ENCODE assay signal across 33 cellular contexts in the genomic region with DNA sequence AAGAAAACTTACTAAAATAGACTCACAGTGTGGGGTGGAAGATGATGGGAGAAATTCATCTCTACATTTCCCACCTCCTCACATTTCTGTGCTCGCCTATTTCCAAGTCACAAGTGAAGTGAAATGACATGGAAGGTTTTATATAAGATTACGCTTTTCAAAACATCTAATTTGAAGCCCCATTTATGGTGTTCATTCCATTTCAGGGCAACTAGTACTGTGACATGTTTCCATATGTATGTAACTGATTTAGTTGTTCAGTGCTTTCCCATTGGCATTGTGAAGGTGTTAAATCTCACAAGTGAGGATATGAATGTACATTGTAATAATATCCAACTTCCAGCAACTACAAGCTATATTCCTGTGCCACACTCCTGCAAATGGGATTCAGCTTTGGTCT.
A peak's percentile ranks its signal among the peaks of the same experiment; 100 is the strongest.
DNase-seq lines count a peak whose midpoint lies in the region; ATAC-seq and TF ChIP-seq lines count a peak whose summit lies in the region.
"Had no signal": no experiment of that assay in that cellular context is flagged by ENCODE, and none has a peak within 500 bp of the region (broad histone marks: within the 10 kb centered on the region; RNA-seq: fewer than 3 reads in every experiment).

No MANE protein-coding gene starts in this region.

- CTCF ChIA-PET in PC-3 (lab: Charles Lee) = no interaction called here

- H2AFZ ChIP-seq in neural cell (ENCODE audit: low read depth, low read length) = no peak overlapping the region
- H2AFZ ChIP-seq in PC-3 (ENCODE audit: low read length) = no peak overlapping the region

- H3K4me1 ChIP-seq in PC-3 (ENCODE audit: insufficient read depth, low read length) = no peaks in the 10 kb centered on the region
- H3K4me1 ChIP-seq: A549; BE2C; BLaER1; BLaER1 treated with 17β-estradiol and CSF1 and Interleukin-3, amounts not matched to agents 10 nM and 100 nM; Caco-2 had no signal

- TF ChIP-seq EP300 in neural cell (conservative IDR thresholded peaks at IDR 0.05; ENCODE audit: poor library complexity, severe bottlenecking) = peak; percentile 79

- H3K9me3 ChIP-seq in neural cell (ENCODE audit: low read length) = no peaks in the 10 kb centered on the region
- no peaks in the 10 kb centered on the region for H3K9me3 ChIP-seq in PC-3 (ENCODE audit: low read length)
- H3K9me3 ChIP-seq: A549; BE2C; BLaER1; BLaER1 treated with 17β-estradiol and CSF1 and Interleukin-3, amounts not matched to agents 10 nM and 100 nM; Caco-2 had no signal

- no peaks in the 10 kb centered on the region for H3K9me2 ChIP-seq in neural cell (ENCODE audit: insufficient read depth, low read length)
- H3K9me2 ChIP-seq in PC-3 (replicated peaks; ENCODE audit: low read length) = no peaks in the 10 kb centered on the region

- no peak for ATAC-seq in PC-3
- no peak for ATAC-seq in GM19455 (IDR thresholded peaks at IDR 0.05; ENCODE audit: unreplicated experiment)
- ATAC-seq: A549; CD8-positive, alpha-beta T cell had no signal

- no peak overlapping the region for H3K27ac ChIP-seq in neural cell (ENCODE audit: low read length)
- H3K27ac ChIP-seq in PC-3 (ENCODE audit: low read length) = no peak overlapping the region
- H3K27ac ChIP-seq: 22Rv1; A549; BLaER1; BLaER1 treated with 17β-estradiol and CSF1 and Interleukin-3, amounts not matched to agents 10 nM and 100 nM; C4-2B had no signal

- H4K20me1 ChIP-seq in neural cell (ENCODE audit: insufficient read depth) (no peaks in the 10 kb centered on the region), PC-3 (ENCODE audit: low read length) (no peaks in the 10 kb centered on the region)
- H4K20me1 ChIP-seq: BLaER1; BLaER1 treated with 17β-estradiol and CSF1 and Interleukin-3, amounts not matched to agents 10 nM and 100 nM had no signal

- TF ChIP-seq RAD21 in neural cell (conservative IDR thresholded peaks at IDR 0.05) = no peak

- H3K4me2 ChIP-seq in neural cell (ENCODE audit: low read length) = no peak overlapping the region
- H3K4me2 ChIP-seq in PC-3 (ENCODE audit: low read length) = no peak overlapping the region
- H3K4me2 ChIP-seq: A549; BLaER1; BLaER1 treated with 17β-estradiol and CSF1 and Interleukin-3, amounts not matched to agents 10 nM and 100 nM had no signal

- POLR2A ChIA-PET in PC-3 (lab: Charles Lee; ENCODE audit: unreplicated experiment) = no interaction called here

- H3K36me3 ChIP-seq in neural cell (ENCODE audit: insufficient read depth, low read length) = no peaks in the 10 kb centered on the region
- H3K36me3 ChIP-seq in PC-3 (ENCODE audit: low read depth, low read length) = no peaks in the 10 kb centered on the region
- H3K36me3 ChIP-seq: BE2C; BLaER1; BLaER1 treated with 17β-estradiol and CSF1 and Interleukin-3, amounts not matched to agents 10 nM and 100 nM had no signal

- DNase-seq in inferior parietal cortex (ENCODE audit: extremely low spot score) = peak; percentile 10
- peak; percentile 34 for DNase-seq in putamen (ENCODE audit: low spot score)
- DNase-seq in superior temporal gyrus (ENCODE audit: extremely low spot score) = peak; percentile 21
- DNase-seq in PC-3 = no peak
- no peak for DNase-seq in activated CD8-positive, alpha-beta memory T cell treated with anti-CD3 and anti-CD28 coated beads for 24 hours
- DNase-seq in activated CD4-positive, alpha-beta T cell treated with anti-CD3 and anti-CD28 coated beads, Interleukin-2, amount 50 U/mL, for 4 hours = no peak
- DNase-seq: 8988T; ACHN; AML-193; BE2C; C1 segment of cervical spinal cord; Caco-2; Calu3; CD4-positive, alpha-beta memory T cell; CD4-positive, alpha-beta T cell; CD4-positive, CD25-positive, alpha-beta regulatory T cell; CD8-positive, alpha-beta memory T cell; CD8-positive, alpha-beta T cell; COR-L47; DMS 273 treated with DMSO at 0.1 percent for 48 hours; DMS153; DMS53; DMS79; DMS79 treated with DMSO at 0.1 percent for 48 hours; DND-41; EL had no signal

- H3K4me3 ChIP-seq in neural cell (ENCODE audit: low read length) (no peak overlapping the region), PC-3 (ENCODE audit: low read length) (no peak overlapping the region)
- H3K4me3 ChIP-seq: A549; BLaER1; BLaER1 treated with 17β-estradiol and CSF1 and Interleukin-3, amounts not matched to agents 10 nM and 100 nM had no signal

- H3K79me2 ChIP-seq in neural cell (replicated peaks; ENCODE audit: insufficient read depth, low read length) (no peaks in the 10 kb centered on the region), PC-3 (ENCODE audit: low read length) (no peaks in the 10 kb centered on the region)

- H3F3A ChIP-seq in neural cell (ENCODE audit: insufficient read depth, low read length, poor library complexity, severe bottlenecking) = no peaks in the 10 kb centered on the region
- H3F3A ChIP-seq in PC-3 (ENCODE audit: low read length, unreplicated experiment) = no peaks in the 10 kb centered on the region

- TF ChIP-seq CTCF in neural cell (IDR thresholded peaks at IDR 0.05; ENCODE audit: poor library complexity, severe bottlenecking) = no peak
- TF ChIP-seq CTCF in PC-3 (conservative IDR thresholded peaks at IDR 0.05; ENCODE audit: low read depth, low read length) = no peak

- H3K9ac ChIP-seq in neural cell (ENCODE audit: low read length) (no peak overlapping the region), PC-3 (ENCODE audit: low read length) (no peak overlapping the region)
- H3K9ac ChIP-seq: BLaER1; BLaER1 treated with 17β-estradiol and CSF1 and Interleukin-3, amounts not matched to agents 10 nM and 100 nM had no signal

- H3K27me3 ChIP-seq in neural cell (ENCODE audit: insufficient read depth, low read depth, low read length) (no peaks in the 10 kb centered on the region), PC-3 (ENCODE audit: low read length) (peaks cover 28% of the 10 kb centered on the region)
- H3K27me3 ChIP-seq: BE2C; BLaER1; BLaER1 treated with 17β-estradiol and CSF1 and Interleukin-3, amounts not matched to agents 10 nM and 100 nM had no signal

- no TSS peak for BruUV-seq in PC-3 (replicated peaks; lab: Mats Ljungman, UMichigan)

- intact Hi-C loops in PC-3 (cut with micrococcal nuclease) = no loop called here

TF ChIP-seq in neural cell, 6 proteins besides CTCF, POLR2A, EP300 and RAD21:
- TF ChIP-seq POLR2AphosphoS5 (IDR thresholded peaks at IDR 0.05) (peak; percentile 93), TAF1 (IDR thresholded peaks at IDR 0.05; ENCODE audit: low read depth) (no peak), EZH2 (IDR thresholded peaks at IDR 0.05; ENCODE audit: borderline replicate concordance, insufficient read depth, low read length, poor library complexity, severe bottlenecking) (no peak)
- TF ChIP-seq, protein P1, sequence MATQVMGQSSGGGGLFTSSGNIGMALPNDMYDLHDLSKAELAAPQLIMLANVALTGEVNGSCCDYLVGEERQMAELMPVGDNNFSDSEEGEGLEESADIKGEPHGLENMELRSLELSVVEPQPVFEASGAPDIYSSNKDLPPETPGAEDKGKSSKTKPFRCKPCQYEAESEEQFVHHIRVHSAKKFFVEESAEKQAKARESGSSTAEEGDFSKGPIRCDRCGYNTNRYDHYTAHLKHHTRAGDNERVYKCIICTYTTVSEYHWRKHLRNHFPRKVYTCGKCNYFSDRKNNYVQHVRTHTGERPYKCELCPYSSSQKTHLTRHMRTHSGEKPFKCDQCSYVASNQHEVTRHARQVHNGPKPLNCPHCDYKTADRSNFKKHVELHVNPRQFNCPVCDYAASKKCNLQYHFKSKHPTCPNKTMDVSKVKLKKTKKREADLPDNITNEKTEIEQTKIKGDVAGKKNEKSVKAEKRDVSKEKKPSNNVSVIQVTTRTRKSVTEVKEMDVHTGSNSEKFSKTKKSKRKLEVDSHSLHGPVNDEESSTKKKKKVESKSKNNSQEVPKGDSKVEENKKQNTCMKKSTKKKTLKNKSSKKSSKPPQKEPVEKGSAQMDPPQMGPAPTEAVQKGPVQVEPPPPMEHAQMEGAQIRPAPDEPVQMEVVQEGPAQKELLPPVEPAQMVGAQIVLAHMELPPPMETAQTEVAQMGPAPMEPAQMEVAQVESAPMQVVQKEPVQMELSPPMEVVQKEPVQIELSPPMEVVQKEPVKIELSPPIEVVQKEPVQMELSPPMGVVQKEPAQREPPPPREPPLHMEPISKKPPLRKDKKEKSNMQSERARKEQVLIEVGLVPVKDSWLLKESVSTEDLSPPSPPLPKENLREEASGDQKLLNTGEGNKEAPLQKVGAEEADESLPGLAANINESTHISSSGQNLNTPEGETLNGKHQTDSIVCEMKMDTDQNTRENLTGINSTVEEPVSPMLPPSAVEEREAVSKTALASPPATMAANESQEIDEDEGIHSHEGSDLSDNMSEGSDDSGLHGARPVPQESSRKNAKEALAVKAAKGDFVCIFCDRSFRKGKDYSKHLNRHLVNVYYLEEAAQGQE (IDR thresholded peaks at IDR 0.05; ENCODE audit: borderline replicate concordance) = no peak

Comparison
In these comparisons a context has a peak if more than half of its experiments do, and no peak if none do; other contexts are left out.
1. DNase-seq: peak in inferior parietal cortex (single experiment), putamen (single experiment) and superior temporal gyrus (single experiment); none in PC-3 (single experiment), activated CD8-positive, alpha-beta memory T cell treated with anti-CD3 and anti-CD28 coated beads for 24 hours (single experiment) and activated CD4-positive, alpha-beta T cell treated with anti-CD3 and anti-CD28 coated beads, Interleukin-2, amount 50 U/mL, for 4 hours (0 of 2).